8 cellular contexts compared by ENCODE assay signal in the genomic region with DNA sequence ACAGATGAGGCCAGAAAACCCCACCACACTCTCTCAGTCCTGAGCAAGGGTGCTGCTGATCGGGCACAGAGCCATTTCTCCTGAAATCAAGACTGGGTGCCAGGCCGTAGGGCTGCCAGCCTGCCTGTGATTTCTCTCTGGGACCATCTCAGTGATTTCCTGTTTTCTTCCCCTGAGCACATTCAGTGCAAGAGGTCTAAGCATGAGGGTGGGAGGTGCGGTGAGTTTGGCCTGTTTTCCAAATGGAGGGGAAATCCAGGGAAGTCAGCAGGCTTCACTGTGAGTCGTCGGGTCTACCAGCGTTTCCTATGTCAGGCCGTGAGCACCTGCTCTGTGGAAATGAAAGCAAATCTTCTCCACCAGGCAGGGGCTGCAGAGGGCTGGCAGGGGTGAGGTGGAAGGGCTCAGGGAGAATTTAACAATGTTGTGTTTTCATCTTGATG.
A peak's percentile ranks its signal among the peaks of the same experiment; 100 is the strongest.
DNase-seq lines count a peak whose midpoint lies in the region; ATAC-seq and TF ChIP-seq lines count a peak whose summit lies in the region.

No MANE protein-coding gene starts in this region.

- no peaks in the 10 kb centered on the region for H3K9me3 Mint-ChIP-seq in T-helper 2 cell treated with Interferon-gamma antibody and Interleukin-4, amounts not matched to agents 5 μg/mL and 100 μg/mL, for 36 hours
- H3K9me3 Mint-ChIP-seq in Caco-2 (ENCODE audit: unreplicated experiment): no peaks in the 10 kb centered on the region

- H3K4me3 ChIP-seq in sigmoid colon: no peak overlapping the region
- no peak overlapping the region for H3K4me3 ChIP-seq in Caco-2 (ENCODE audit: low read depth, low read length)

- no peak for TF ChIP-seq CTCF in sigmoid colon (IDR thresholded peaks at IDR 0.05)
- TF ChIP-seq CTCF in Caco-2 (IDR thresholded peaks at IDR 0.05; ENCODE audit: insufficient read depth in 1 of 2, low read depth in 1 of 2, low read length in 1 of 2, severe bottlenecking in 1 of 2, unreplicated experiment in 1 of 2): no peak

- POLR2A ChIA-PET in Caco-2 (lab: Charles Lee): no interaction called here

- no peak for TF ChIP-seq EP300 in sigmoid colon (IDR thresholded peaks at IDR 0.05)

- BruUV-seq in Caco-2 (replicated peaks; lab: Mats Ljungman, UMichigan): no TSS peak

- ATAC-seq in GM18867 (IDR thresholded peaks at IDR 0.05; ENCODE audit: unreplicated experiment) (no peak), HG03432 (IDR thresholded peaks at IDR 0.05; ENCODE audit: unreplicated experiment) (no peak)

- peak overlapping the region; percentile 6 to 38 (median 34) for H3K27ac ChIP-seq in sigmoid colon

- H3K4me1 Mint-ChIP-seq in T-helper 2 cell treated with Interferon-gamma antibody and Interleukin-4, amounts not matched to agents 5 μg/mL and 100 μg/mL, for 36 hours (ENCODE audit: low read depth): peaks cover 44% of the 10 kb centered on the region
- no peaks in the 10 kb centered on the region for H3K4me1 Mint-ChIP-seq in Caco-2 (ENCODE audit: low read depth, unreplicated experiment)

- intact Hi-C loops in sigmoid colon (cut with DNase I): no loop called here
- intact Hi-C loops in Caco-2 (cut with micrococcal nuclease; ENCODE audit: unreplicated experiment): no loop called here

- H3K4me1 ChIP-seq in sigmoid colon (no peaks in the 10 kb centered on the region), Caco-2 (peaks cover 7% of the 10 kb centered on the region; the same call in 1 of the 2 replicates)

- no peak for TF ChIP-seq POLR2A in sigmoid colon (IDR thresholded peaks at IDR 0.05)

- H3K27me3 Mint-ChIP-seq in T-helper 2 cell treated with Interferon-gamma antibody and Interleukin-4, amounts not matched to agents 5 μg/mL and 100 μg/mL, for 36 hours (ENCODE audit: low read depth): no peaks in the 10 kb centered on the region
- no peaks in the 10 kb centered on the region for H3K27me3 Mint-ChIP-seq in Caco-2 (ENCODE audit: insufficient read depth, unreplicated experiment)

- H3K27me3 ChIP-seq in sigmoid colon (no peaks in the 10 kb centered on the region), Caco-2 (replicated peaks; ENCODE audit: control insufficient read depth, insufficient read depth, low read length) (no peaks in the 10 kb centered on the region)

- CTCF ChIA-PET in Caco-2 (lab: Charles Lee): interaction anchor here (0.7 to 0.8 kb wide), 2 partner anchors 51 to 127 kb away, joined by 3 read pairs; a partner anchor contains a TSS

- peak overlapping the region; percentile 60 for H3K4me3 Mint-ChIP-seq in T-helper 2 cell treated with Interferon-gamma antibody and Interleukin-4, amounts not matched to agents 5 μg/mL and 100 μg/mL, for 36 hours
- H3K4me3 Mint-ChIP-seq in Caco-2 (ENCODE audit: unreplicated experiment): no peak overlapping the region

- no peaks in the 10 kb centered on the region for H3K36me3 ChIP-seq in sigmoid colon
- H3K36me3 ChIP-seq in Caco-2 (ENCODE audit: control insufficient read depth, insufficient read depth, low read length): no peaks in the 10 kb centered on the region

- WGBS in sigmoid colon, 2 donors: 39 to 78% methylated on average over 7 of the region's 7 CpGs

- H3K36me3 Mint-ChIP-seq in T-helper 2 cell treated with Interferon-gamma antibody and Interleukin-4, amounts not matched to agents 5 μg/mL and 100 μg/mL, for 36 hours (ENCODE audit: low read depth): peaks cover 55% of the 10 kb centered on the region
- no peaks in the 10 kb centered on the region for H3K36me3 Mint-ChIP-seq in Caco-2 (ENCODE audit: insufficient read depth, unreplicated experiment)

- H3K27ac Mint-ChIP-seq in T-helper 2 cell treated with Interferon-gamma antibody and Interleukin-4, amounts not matched to agents 5 μg/mL and 100 μg/mL, for 36 hours: peak overlapping the region; percentile 85
- no peak overlapping the region for H3K27ac Mint-ChIP-seq in Caco-2 (ENCODE audit: unreplicated experiment)

- H3K9me3 ChIP-seq in sigmoid colon: no peaks in the 10 kb centered on the region
- H3K9me3 ChIP-seq in Caco-2: no peaks in the 10 kb centered on the region

- DNase-seq in ELR (ENCODE audit: low read depth): peak; percentile 17
- DNase-seq in T-helper 2 cell treated with Interferon-gamma antibody and Interleukin-4, amounts not matched to agents 5 μg/mL and 100 μg/mL, for 36 hours (ENCODE audit: low spot score): peak; percentile 17
- DNase-seq in dermis blood vessel endothelial cell: peak; percentile 86
- DNase-seq in sigmoid colon: no peak
- DNase-seq in SK-N-DZ (ENCODE audit: low spot score): no peak
- no peak for DNase-seq in Caco-2

Comparison
In these comparisons a context has a peak if more than half of its experiments do, and no peak if none do; other contexts are left out.
1. DNase-seq: peak in ELR (single experiment), T-helper 2 cell treated with Interferon-gamma antibody and Interleukin-4, amounts not matched to agents 5 μg/mL and 100 μg/mL, for 36 hours (single experiment) and dermis blood vessel endothelial cell (single experiment); none in sigmoid colon (single experiment), SK-N-DZ (single experiment) and Caco-2 (0 of 2).